Comparison of ENCODE assay signal across 1 cellular context in the genomic region with DNA sequence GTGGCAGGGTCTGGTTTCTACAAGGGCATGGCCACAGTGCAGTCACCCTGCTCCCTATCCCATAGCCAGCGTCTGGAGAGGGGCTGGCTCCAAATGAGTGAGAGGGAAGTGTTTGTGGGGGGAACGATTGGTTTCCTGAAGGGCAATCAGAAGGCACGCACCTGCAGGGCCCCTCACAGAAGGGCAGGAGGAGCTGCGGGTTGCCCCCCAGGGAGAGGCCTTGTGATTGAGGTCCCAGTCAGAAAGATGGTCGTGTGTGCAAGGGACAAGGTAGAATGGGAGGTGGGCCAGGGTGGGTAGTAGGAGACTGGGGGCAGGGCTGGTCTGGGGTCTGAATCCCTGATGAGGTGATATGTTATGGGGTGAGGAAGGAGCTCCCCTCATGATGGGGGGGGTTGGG.
TF ChIP-seq lines count a peak whose summit lies in the region.

No MANE protein-coding gene starts in this region.

TF ChIP-seq in H1, 55 proteins besides CTCF, POLR2A, EP300 and RAD21:
- TF ChIP-seq MAFK (IDR thresholded peaks at IDR 0.05; ENCODE audit: low read depth, low read length): no peak
- TF ChIP-seq BCL11A (IDR thresholded peaks at IDR 0.05; ENCODE audit: low read depth in 2 of 2, low read length in 2 of 2): no peak
- no peak for TF ChIP-seq POU5F1 (IDR thresholded peaks at IDR 0.05; ENCODE audit: low read depth, low read length)
- TF ChIP-seq TCF12 (IDR thresholded peaks at IDR 0.05; ENCODE audit: low read depth, low read length): no peak
- no peak for TF ChIP-seq TEAD4 (IDR thresholded peaks at IDR 0.05; ENCODE audit: low read depth, low read length)
- no peak for TF ChIP-seq HDAC2 (IDR thresholded peaks at IDR 0.05; ENCODE audit: borderline replicate concordance in 1 of 2, low read depth in 2 of 2, low read length in 2 of 2)
- no peak for TF ChIP-seq BACH1 (IDR thresholded peaks at IDR 0.05; ENCODE audit: low read length)
- no peak for TF ChIP-seq GTF2F1 (IDR thresholded peaks at IDR 0.05; ENCODE audit: borderline replicate concordance, low read depth, low read length)
- TF ChIP-seq ZNF274 (IDR thresholded peaks at IDR 0.05; ENCODE audit: borderline replicate concordance, extremely low read depth, low read length): no peak
- TF ChIP-seq NRF1 (IDR thresholded peaks at IDR 0.05; ENCODE audit: low read depth, low read length): no peak
- TF ChIP-seq, protein P1, sequence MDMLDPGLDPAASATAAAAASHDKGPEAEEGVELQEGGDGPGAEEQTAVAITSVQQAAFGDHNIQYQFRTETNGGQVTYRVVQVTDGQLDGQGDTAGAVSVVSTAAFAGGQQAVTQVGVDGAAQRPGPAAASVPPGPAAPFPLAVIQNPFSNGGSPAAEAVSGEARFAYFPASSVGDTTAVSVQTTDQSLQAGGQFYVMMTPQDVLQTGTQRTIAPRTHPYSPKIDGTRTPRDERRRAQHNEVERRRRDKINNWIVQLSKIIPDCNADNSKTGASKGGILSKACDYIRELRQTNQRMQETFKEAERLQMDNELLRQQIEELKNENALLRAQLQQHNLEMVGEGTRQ (IDR thresholded peaks at IDR 0.05; ENCODE audit: low read length): no peak
- no peak for TF ChIP-seq KDM4A (IDR thresholded peaks at IDR 0.05; ENCODE audit: low read depth, low read length, severe bottlenecking)
- no peak for TF ChIP-seq YY1 (IDR thresholded peaks at IDR 0.05; ENCODE audit: low read depth, low read length)
- TF ChIP-seq CHD1 (IDR thresholded peaks at IDR 0.05; ENCODE audit: low read depth, low read length): no peak
- TF ChIP-seq CHD7 (IDR thresholded peaks at IDR 0.05; ENCODE audit: insufficient replicate concordance, low read length): no peak
- TF ChIP-seq RBBP5 (IDR thresholded peaks at IDR 0.05; ENCODE audit: borderline replicate concordance, low read depth, low read length): no peak
- TF ChIP-seq HDAC6 (IDR thresholded peaks at IDR 0.05; ENCODE audit: low read depth, low read length): no peak
- TF ChIP-seq BRCA1 (IDR thresholded peaks at IDR 0.05; ENCODE audit: low read depth, low read length): no peak
- no peak for TF ChIP-seq JUN (IDR thresholded peaks at IDR 0.05; ENCODE audit: low read depth, low read length)
